Comparison of ENCODE assay signal across 8 cellular contexts in genomic region chr7:99579281-99579955, GRCh38. TPM values are rescaled to one million over a fixed set of nuclear protein-coding genes. Genes with fewer than 3 reads are reported as not detected.
A peak's percentile ranks its signal among the peaks of the same experiment; 100 is the strongest.
DNase-seq lines count a peak whose midpoint lies in the region; ATAC-seq and TF ChIP-seq lines count a peak whose summit lies in the region.

No MANE protein-coding gene starts in this region.

- H3K79me2 ChIP-seq in mammary epithelial cell (ENCODE audit: insufficient read depth, low read length): no peaks in the 10 kb centered on the region

- CTCF ChIA-PET in activated naive CD4-positive, alpha-beta T cell treated with anti-CD3 and anti-CD28 coated beads, Interleukin-2, amount 10 ng/mL, durations not matched to agents 7 days and 5 days (lab: Charles Lee): no interaction called here
- CTCF ChIA-PET in mammary epithelial cell (lab: Charles Lee; ENCODE audit: low non-redundant PET): no interaction called here

- H2BK120ac ChIP-seq in mesenchymal stem cell (ENCODE audit: low read depth, low read length): no peak overlapping the region

- H2BK15ac ChIP-seq in mesenchymal stem cell (ENCODE audit: low read depth, poor library complexity, severe bottlenecking): no peak overlapping the region

- H2BK5ac ChIP-seq in mesenchymal stem cell (ENCODE audit: low read depth, low read length, poor library complexity, severe bottlenecking): no peak overlapping the region

- no peak overlapping the region for H3K4ac ChIP-seq in mesenchymal stem cell (ENCODE audit: low read depth in 1 of 2, low read length in 2 of 2)

- H3K27me3 ChIP-seq in mammary epithelial cell (ENCODE audit: insufficient read depth, low read length) (no peaks in the 10 kb centered on the region), mesenchymal stem cell (ENCODE audit: control insufficient read depth in 1 of 2, insufficient read depth in 1 of 2, low read length in 2 of 2) (no peaks in the 10 kb centered on the region), tibial artery (no peaks in the 10 kb centered on the region)

- intact Hi-C loops in mammary epithelial cell (cut with micrococcal nuclease): no loop called here
- intact Hi-C loops in tibial artery (cut with DNase I; ENCODE audit: low total_unique reads): no loop called here

- peaks cover 7% of the 10 kb centered on the region for H3K79me1 ChIP-seq in mesenchymal stem cell (replicated peaks; ENCODE audit: low read length, poor library complexity, severe bottlenecking)

- H2AFZ ChIP-seq in mammary epithelial cell (ENCODE audit: low read depth, low read length) (peak overlapping the region; percentile 89), mesenchymal stem cell (ENCODE audit: low read depth, low read length) (peak overlapping the region; percentile 19)

- DNase-seq in activated naive CD4-positive, alpha-beta T cell treated with anti-CD3 and anti-CD28 coated beads, Interleukin-2, amount 10 ng/mL, durations not matched to agents 7 days and 5 days: no peak
- DNase-seq in activated naive CD4-positive, alpha-beta T cell treated with Interleukin-2 at 50 U/mL for 16 hours: no peak
- DNase-seq in mammary epithelial cell: no peak
- no peak for DNase-seq in mesenchymal stem cell
- DNase-seq in tibial artery: no peak
- DNase-seq in SKM-1 treated with dmso at 0.1 percent for 144 hours (lab: John Stamatoyannopoulos, UW; ENCODE audit: unreplicated experiment): no peak

- peak overlapping the region; percentile 27 for H4K8ac ChIP-seq in mesenchymal stem cell (ENCODE audit: low read length)

- H2AK5ac ChIP-seq in mesenchymal stem cell (ENCODE audit: low read length, severe bottlenecking): no peak overlapping the region

- peak overlapping the region; percentile 67 for H3K4me3 Mint-ChIP-seq in activated naive CD4-positive, alpha-beta T cell treated with anti-CD3 and anti-CD28 coated beads, Interleukin-2, amount 10 ng/mL, durations not matched to agents 7 days and 5 days

- peak overlapping the region in 1 of 2 experiments; percentile 3 for H3K23ac ChIP-seq in mesenchymal stem cell (ENCODE audit: low read length in 2 of 2)

- no peaks in the 10 kb centered on the region for H3K9me3 Mint-ChIP-seq in activated naive CD4-positive, alpha-beta T cell treated with anti-CD3 and anti-CD28 coated beads, Interleukin-2, amount 10 ng/mL, durations not matched to agents 7 days and 5 days

- 49% methylated on average over 10 of the region's 10 CpGs for WGBS in mammary epithelial cell (ENCODE audit: low coverage, missing lambda C conversion rate)
- 76% methylated on average over 7 of the region's 10 CpGs for WGBS in mesenchymal stem cell

- ATAC-seq in GM18867 (IDR thresholded peaks at IDR 0.05; ENCODE audit: unreplicated experiment) (no peak), HG03108 (IDR thresholded peaks at IDR 0.05; ENCODE audit: unreplicated experiment) (no peak)

- H3K27ac ChIP-seq in mammary epithelial cell (ENCODE audit: insufficient read depth, low read depth, low read length) (no peak overlapping the region), mesenchymal stem cell (ENCODE audit: low read length, poor library complexity, severe bottlenecking) (no peak overlapping the region), tibial artery (no peak overlapping the region)

- no peaks in the 10 kb centered on the region for H4K20me1 ChIP-seq in mammary epithelial cell (ENCODE audit: insufficient read depth, low read length)

- H3K4me3 ChIP-seq in mammary epithelial cell (replicated peaks in 1 of 3; ENCODE audit: insufficient read depth in 1 of 3, low read depth in 2 of 3, low read length in 3 of 3) (peak overlapping the region in 2 of 3 experiments; percentile 47 to 49), mesenchymal stem cell (ENCODE audit: insufficient read depth in 1 of 2, low read depth in 1 of 2, low read length in 2 of 2) (peak overlapping the region in 1 of 2 experiments; percentile 92), tibial artery (peak overlapping the region; percentile 53 to 70)

- peak overlapping the region in 1 of 2 experiments; percentile 6 for H3K18ac ChIP-seq in mesenchymal stem cell (ENCODE audit: low read depth in 1 of 2, low read length in 2 of 2)

- in situ Hi-C loops in mammary epithelial cell (cut with MboI; ENCODE audit: low sequenced_read_pairs in 2 of 2): no loop called here

- BruUV-seq in mammary epithelial cell (replicated peaks; lab: Mats Ljungman, UMichigan): no TSS peak

- no peak overlapping the region for H3K14ac ChIP-seq in mesenchymal stem cell (ENCODE audit: low read length in 2 of 2)

- H3K9ac ChIP-seq in mammary epithelial cell (ENCODE audit: insufficient read depth, low read length): no peak overlapping the region
- peak overlapping the region; percentile 86 for H3K9ac ChIP-seq in mesenchymal stem cell (ENCODE audit: low read length)

- peak overlapping the region; percentile 27 for H4K91ac ChIP-seq in mesenchymal stem cell (ENCODE audit: low read length)

- peaks cover 17% of the 10 kb centered on the region for H3K4me1 Mint-ChIP-seq in activated naive CD4-positive, alpha-beta T cell treated with anti-CD3 and anti-CD28 coated beads, Interleukin-2, amount 10 ng/mL, durations not matched to agents 7 days and 5 days

- TF ChIP-seq CTCF in mammary epithelial cell (conservative IDR thresholded peaks at IDR 0.05 in 1 of 2, IDR thresholded peaks at IDR 0.05 in 1 of 2; ENCODE audit: extremely low read depth in 1 of 2, insufficient read depth in 1 of 2, low read depth in 1 of 2, low read length in 2 of 2) (no peak), tibial artery (IDR thresholded peaks at IDR 0.05) (no peak)

- no peaks in the 10 kb centered on the region for H3K36me3 Mint-ChIP-seq in activated naive CD4-positive, alpha-beta T cell treated with anti-CD3 and anti-CD28 coated beads, Interleukin-2, amount 10 ng/mL, durations not matched to agents 7 days and 5 days

- no peaks in the 10 kb centered on the region for H3K9me3 ChIP-seq in mammary epithelial cell (replicated peaks; ENCODE audit: insufficient read depth, low read length)
- H3K9me3 ChIP-seq in mesenchymal stem cell (ENCODE audit: control insufficient read depth, low read length): no peaks in the 10 kb centered on the region
- H3K9me3 ChIP-seq in tibial artery: no peaks in the 10 kb centered on the region

- H3K4me2 ChIP-seq in mammary epithelial cell (ENCODE audit: insufficient read depth, low read depth, low read length) (peak overlapping the region; percentile 97), mesenchymal stem cell (ENCODE audit: low read length, poor library complexity, severe bottlenecking) (peak overlapping the region; percentile 80)

- peaks cover 2% of the 10 kb centered on the region for H3K36me3 ChIP-seq in mammary epithelial cell (ENCODE audit: insufficient read depth, low read length)
- H3K36me3 ChIP-seq in mesenchymal stem cell (ENCODE audit: control insufficient read depth in 1 of 2, insufficient read depth in 2 of 2, low read depth in 1 of 2, low read length in 2 of 2): peaks cover 5 to 10% of the 10 kb centered on the region in 2 experiments
- no peaks in the 10 kb centered on the region for H3K36me3 ChIP-seq in tibial artery

- H3K4me1 ChIP-seq in mammary epithelial cell (ENCODE audit: insufficient read depth, low read length) (peaks cover 7% of the 10 kb centered on the region), mesenchymal stem cell (ENCODE audit: control insufficient read depth, insufficient read depth, low read depth, low read length) (peaks cover 6% of the 10 kb centered on the region), tibial artery (peaks cover 0 to 11% (median 4%) of the 10 kb centered on the region in 4 donors)

- no peak overlapping the region for H3K27ac Mint-ChIP-seq in activated naive CD4-positive, alpha-beta T cell treated with anti-CD3 and anti-CD28 coated beads, Interleukin-2, amount 10 ng/mL, durations not matched to agents 7 days and 5 days

- H2BK12ac ChIP-seq in mesenchymal stem cell (ENCODE audit: low read length in 2 of 2): no peak overlapping the region

- dilution Hi-C loops in mammary epithelial cell (cut with HindIII; ENCODE audit: low sequenced_read_pairs): loop anchor here (5.0 kb wide), 1 partner anchor 38 kb away; the partner anchor contains the start of gene ZSCAN25

- H3K27me3 Mint-ChIP-seq in activated naive CD4-positive, alpha-beta T cell treated with anti-CD3 and anti-CD28 coated beads, Interleukin-2, amount 10 ng/mL, durations not matched to agents 7 days and 5 days: peaks cover 13% of the 10 kb centered on the region

RNA-seq across cellular contexts. Expression of gene TMEM225B, which starts 18.6 kb away (rescaled TPM):
- total RNA-seq in mammary epithelial cell: not detected
- not detected for polyA plus RNA-seq in mammary epithelial cell
- polyA minus RNA-seq in mammary epithelial cell: not detected
- 0.21 TPM for polyA plus RNA-seq in mesenchymal stem cell (2013, experiment 1 of 2)
- 0.16 TPM for polyA plus RNA-seq in mesenchymal stem cell (2013, experiment 2 of 2)

RNA-seq across cellular contexts. Expression of gene ZNF655, which starts 21.0 kb away (rescaled TPM):
- total RNA-seq in mammary epithelial cell: 10 to 100 TPM; 64.5 to 66.0 TPM
- polyA plus RNA-seq in mammary epithelial cell: 39.6 TPM
- 54.6 TPM for polyA minus RNA-seq in mammary epithelial cell
- 38.0 TPM for polyA plus RNA-seq in mesenchymal stem cell (2013, experiment 1 of 2)
- polyA plus RNA-seq in mesenchymal stem cell (2013, experiment 2 of 2): 38.7 TPM

RNA-seq across cellular contexts. Expression of gene FAM200A, which starts 27.5 kb away (rescaled TPM):
- 1 to 10 TPM; 4.6 to 7.8 TPM for total RNA-seq in mammary epithelial cell
- polyA plus RNA-seq in mammary epithelial cell: 4.7 TPM
- polyA minus RNA-seq in mammary epithelial cell: 1.2 TPM
- 3.8 TPM for polyA plus RNA-seq in mesenchymal stem cell (2013, experiment 1 of 2)
- polyA plus RNA-seq in mesenchymal stem cell (2013, experiment 2 of 2): 4.1 TPM

RNA-seq across cellular contexts. Expression of gene ZSCAN25, which starts 37.3 kb away (rescaled TPM):
- total RNA-seq in mammary epithelial cell: 10 to 100 TPM; 18.8 to 24.2 TPM
- polyA plus RNA-seq in mammary epithelial cell: 8.9 TPM
- polyA minus RNA-seq in mammary epithelial cell: 39.9 TPM
- 4.0 TPM for polyA plus RNA-seq in mesenchymal stem cell (2013, experiment 1 of 2)
- 3.9 TPM for polyA plus RNA-seq in mesenchymal stem cell (2013, experiment 2 of 2)
